11 cellular contexts compared by ENCODE assay signal in genomic region chr16:1538804-1539520, GRCh38. TPM values are rescaled to one million over a fixed set of nuclear protein-coding genes. Genes with fewer than 3 reads are reported as not detected.
DNase-seq lines count a peak whose midpoint lies in the region; ATAC-seq and TF ChIP-seq lines count a peak whose summit lies in the region.
"Had no signal": no experiment of that assay in that cellular context is flagged by ENCODE, and none has a peak within 500 bp of the region (broad histone marks: within the 10 kb centered on the region; RNA-seq: fewer than 3 reads in every experiment).

No MANE protein-coding gene starts in this region.

- peaks cover 32% of the 10 kb centered on the region for H3K4me1 Mint-ChIP-seq in chondrocyte (ENCODE audit: low read depth)

- H3K36me3 Mint-ChIP-seq in chondrocyte (ENCODE audit: low read depth) = peaks cover 12% of the 10 kb centered on the region

- peaks cover 5% of the 10 kb centered on the region for H3F3A ChIP-seq in SK-N-SH (replicated peaks; ENCODE audit: insufficient read depth)

- H3K27ac Mint-ChIP-seq in chondrocyte (ENCODE audit: unreplicated experiment) = no peak overlapping the region

- CTCF ChIA-PET in SK-N-SH (lab: Yijun Ruan, JAX) = interaction anchor here (0.5 to 1.6 kb wide), 6 partner anchors 15 to 209 kb away, joined by 3 to 5 read pairs (median 3); partner anchors contain the start of gene MAPK8IP3

- no peak overlapping the region for H3K4me3 Mint-ChIP-seq in chondrocyte (ENCODE audit: unreplicated experiment)

- no peaks in the 10 kb centered on the region for H3K9me3 Mint-ChIP-seq in chondrocyte (ENCODE audit: low read depth)

- no peaks in the 10 kb centered on the region for H3K27me3 ChIP-seq in SK-N-SH (ENCODE audit: insufficient read depth)
- no peaks in the 10 kb centered on the region for H3K27me3 ChIP-seq in upper lobe of left lung
- H3K27me3 ChIP-seq: pancreas, SJSA1 had no signal

- no peaks in the 10 kb centered on the region for H3K9me3 ChIP-seq in SK-N-SH
- no peaks in the 10 kb centered on the region for H3K9me3 ChIP-seq in upper lobe of left lung
- H3K9me3 ChIP-seq: pancreas, SJSA1 had no signal

- no peaks in the 10 kb centered on the region for H3K9me2 ChIP-seq in SK-N-SH

- peak; percentile 45 for DNase-seq in stimulated activated CD4-positive, alpha-beta T cell treated with anti-CD3 and anti-CD28 coated beads, Interleukin-15, amount 100 ng/mL, for 24 hours
- no peak for DNase-seq in stimulated activated CD4-positive, alpha-beta T cell treated with anti-CD3 and anti-CD28 coated beads, Interleukin-2, amount 100 ng/mL, for 48 hours
- DNase-seq in SK-N-SH (peak; percentile 77), chondrocyte (ENCODE audit: low spot score) (peak; percentile 77), upper lobe of left lung (peak in 1 of 2 donors; percentile 79), NCI-H1436 treated with DMSO at 0.1 percent for 48 hours (lab: John Stamatoyannopoulos, UW) (no peak), mesenteric fat pad (ENCODE audit: low spot score) (no peak)
- DNase-seq: anterior cingulate cortex had no signal

- no peak overlapping the region for H3K27ac ChIP-seq in SK-N-SH (ENCODE audit: low read depth in 2 of 2, low read length in 1 of 2)
- H3K27ac ChIP-seq in upper lobe of left lung = peak overlapping the region in 3 of 4 donors; percentile 35 to 95 (median 93)
- H3K27ac ChIP-seq: pancreas, SJSA1 had no signal

- H3K4me3 ChIP-seq in SK-N-SH (ENCODE audit: low read depth in 2 of 2, low read length in 1 of 2) = no peak overlapping the region
- peak overlapping the region in 3 of 4 donors; percentile 0 to 87 (median 75) for H3K4me3 ChIP-seq in upper lobe of left lung
- H3K4me3 ChIP-seq: pancreas, SJSA1 had no signal

- TF ChIP-seq CTCF in SK-N-SH (IDR thresholded peaks at IDR 0.05) (no peak), chondrocyte (IDR thresholded peaks at IDR 0.05) (peak; percentile 14), upper lobe of left lung (IDR thresholded peaks at IDR 0.05) (no peak)

- no peak overlapping the region for H3K9ac ChIP-seq in SK-N-SH

- TF ChIP-seq EP300 in SK-N-SH (IDR thresholded peaks at IDR 0.05; ENCODE audit: borderline replicate concordance in 1 of 2, low read depth in 1 of 2, low read length in 1 of 2) = no peak
- TF ChIP-seq EP300 in upper lobe of left lung (IDR thresholded peaks at IDR 0.05) = no peak

- no peaks in the 10 kb centered on the region for H3K27me3 Mint-ChIP-seq in chondrocyte (ENCODE audit: low read depth)

- H3K4me1 ChIP-seq in SK-N-SH (ENCODE audit: control insufficient read depth in 1 of 2, insufficient read depth in 2 of 2, low read depth in 1 of 2, low read length in 1 of 2) (peaks cover 9 to 15% of the 10 kb centered on the region in 2 experiments; a peak in 3 of 4 replicates), upper lobe of left lung (peaks cover 50 to 84% (median 61%) of the 10 kb centered on the region in 4 donors)
- H3K4me1 ChIP-seq: pancreas, SJSA1 had no signal

- ATAC-seq in upper lobe of left lung (ENCODE audit: low FRiP score in 2 of 2) (no peak), GM21526 (IDR thresholded peaks at IDR 0.05; ENCODE audit: low FRiP score, unreplicated experiment) (no peak)

- 85% methylated on average over 5 of the region's 22 CpGs for WGBS in SK-N-SH (ENCODE audit: low lambda C conversion rate)
- WGBS in upper lobe of left lung, 2 donors = 81 to 83% methylated on average over 2 to 18 of the region's 22 CpGs

- H4K20me1 ChIP-seq in SK-N-SH (ENCODE audit: insufficient read depth) = no peaks in the 10 kb centered on the region

- POLR2A ChIA-PET in SK-N-SH (lab: Yijun Ruan, JAX) = no interaction called here

- no peaks in the 10 kb centered on the region for H3K79me2 ChIP-seq in SK-N-SH (ENCODE audit: insufficient read depth)

- no peak overlapping the region for H3K4me2 ChIP-seq in SK-N-SH

- peaks cover 0 to 21% of the 10 kb centered on the region in 2 experiments for H3K36me3 ChIP-seq in SK-N-SH (replicated peaks in 1 of 2; ENCODE audit: control insufficient read depth in 1 of 2, insufficient read depth in 2 of 2, low read length in 1 of 2)
- H3K36me3 ChIP-seq in upper lobe of left lung = peaks cover 3 to 87% (median 65%) of the 10 kb centered on the region in 4 donors
- H3K36me3 ChIP-seq: pancreas, SJSA1 had no signal

- no peak for TF ChIP-seq POLR2A in upper lobe of left lung (IDR thresholded peaks at IDR 0.05)

- TF ChIP-seq RAD21 in SK-N-SH (IDR thresholded peaks at IDR 0.05; ENCODE audit: low read length) = peak; percentile 58

- no peak overlapping the region for H2AFZ ChIP-seq in SK-N-SH (ENCODE audit: low read depth)

TF ChIP-seq in SK-N-SH, 30 proteins besides CTCF, POLR2A, EP300 and RAD21:
- TF ChIP-seq SMC3 (IDR thresholded peaks at IDR 0.05; ENCODE audit: low read depth, low read length) (peak; percentile 14; the same call in 1 of the 2 replicates), GABPA (IDR thresholded peaks at IDR 0.05; ENCODE audit: low read depth) (no peak)

RNA-seq across cellular contexts. Expression of gene TMEM204, which starts 5.5 kb away (rescaled TPM):
- polyA plus RNA-seq in SK-N-SH (2012; rRNA removed) = 2.1 and 2.3 TPM in 2 replicates
- polyA plus RNA-seq in SK-N-SH (2012; cell fraction: cytosol; rRNA removed) = 0.85 and 1.4 TPM in 2 replicates
- polyA plus RNA-seq in SK-N-SH (2012; cell fraction: nucleus; rRNA removed) = 1.4 and 1.5 TPM in 2 replicates
- total RNA-seq in chondrocyte (2.9 to 9.7 TPM (median 8.4 TPM) in 3 replicates), upper lobe of left lung (100 to 1,000 TPM in 1 of 6 donors, 10 to 100 TPM in 5; 31.4 to 112 (median 48.4) TPM), mesenteric fat pad (37.2 TPM)

RNA-seq across cellular contexts. Expression of gene TELO2, which starts 45.8 kb away (rescaled TPM):
- polyA plus RNA-seq in SK-N-SH (2012; rRNA removed) = 19.1 and 24.2 TPM in 2 replicates
- 4.1 and 7.9 TPM in 2 replicates for polyA plus RNA-seq in SK-N-SH (2012; cell fraction: cytosol; rRNA removed)
- polyA plus RNA-seq in SK-N-SH (2012; cell fraction: nucleus; rRNA removed) = 119 and 154 TPM in 2 replicates
- total RNA-seq in chondrocyte = 19.3 to 30.9 TPM (median 21.7 TPM) in 3 replicates
- total RNA-seq in upper lobe of left lung = 100 to 1,000 TPM in 1 of 6 donors, 10 to 100 TPM in 5; 13.8 to 130 (median 41.5) TPM
- 25.7 TPM for total RNA-seq in mesenteric fat pad

RNA-seq across cellular contexts. Expression of gene PTX4, which starts 50.2 kb away (rescaled TPM):
- polyA plus RNA-seq in SK-N-SH (2012; rRNA removed) = not detected in 2 replicates
- not detected in 2 replicates for polyA plus RNA-seq in SK-N-SH (2012; cell fraction: cytosol; rRNA removed)
- 0.06 TPM in 1 of 2 replicates, not detected in the other for polyA plus RNA-seq in SK-N-SH (2012; cell fraction: nucleus; rRNA removed)
- total RNA-seq in chondrocyte (not detected in 3 replicates), upper lobe of left lung (under 1 TPM in 3 of 6 donors, not detected in 3; 0.30 to 0.34 (median 0.34) TPM), mesenteric fat pad (0.35 TPM)
- total RNA-seq: pancreas, SJSA1 had no signal
- polyA plus RNA-seq: pancreas had no signal

Comparison
In these comparisons a context has a peak if more than half of its experiments do, and no peak if none do; other contexts are left out.
1. DNase-seq: peak in stimulated activated CD4-positive, alpha-beta T cell treated with anti-CD3 and anti-CD28 coated beads, Interleukin-15, amount 100 ng/mL, for 24 hours (single experiment), SK-N-SH (single experiment) and chondrocyte (single experiment); none in stimulated activated CD4-positive, alpha-beta T cell treated with anti-CD3 and anti-CD28 coated beads, Interleukin-2, amount 100 ng/mL, for 48 hours (0 of 2), NCI-H1436 treated with DMSO at 0.1 percent for 48 hours (single experiment) and mesenteric fat pad (single experiment).
2. H3K27ac ChIP-seq: peak in upper lobe of left lung (3 of 4); none in SK-N-SH (0 of 2).
3. H3K4me3 ChIP-seq: peak in upper lobe of left lung (3 of 4); none in SK-N-SH (0 of 2).